ENCODE assay signal across 25 cellular contexts in the genomic region with DNA sequence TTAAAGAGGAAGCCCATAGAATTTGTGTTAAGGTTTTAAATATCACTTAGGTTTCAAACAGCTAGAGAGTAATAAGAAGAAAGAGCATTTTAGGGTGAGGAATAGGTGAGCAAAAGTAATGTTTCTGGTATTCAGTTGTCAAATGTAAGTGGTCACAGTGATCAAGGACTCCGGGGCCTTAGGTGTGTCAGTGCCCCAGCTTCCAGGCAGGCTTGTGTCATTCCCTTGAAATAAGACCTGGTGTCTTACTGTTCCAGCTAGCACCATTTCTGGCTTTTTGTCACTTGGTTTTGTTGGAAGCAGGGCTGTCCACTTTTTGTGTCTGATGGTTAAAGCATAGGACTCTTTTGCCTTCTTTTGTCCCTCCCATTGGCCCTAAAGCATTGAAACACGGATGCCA.
DNase-seq lines count a peak whose midpoint lies in the region; ATAC-seq and TF ChIP-seq lines count a peak whose summit lies in the region.
"Had no signal": no experiment of that assay in that cellular context is flagged by ENCODE, and none has a peak within 500 bp of the region (broad histone marks: within the 10 kb centered on the region; RNA-seq: fewer than 3 reads in every experiment).

No MANE protein-coding gene starts in this region.

- H3K27me3 ChIP-seq in Panc1 (ENCODE audit: control insufficient read depth, insufficient read depth, low read length) (no peaks in the 10 kb centered on the region), psoas muscle (ENCODE audit: insufficient read depth in 3 of 3, low read length in 2 of 3) (no peaks in the 10 kb centered on the region), A673 (replicated peaks; ENCODE audit: insufficient read depth, low read depth, low read length, poor library complexity) (no peaks in the 10 kb centered on the region)
- H3K27me3 ChIP-seq: esophagus squamous epithelium had no signal

- intact Hi-C loops in Panc1 (cut with micrococcal nuclease; ENCODE audit: unreplicated experiment) = no loop called here
- intact Hi-C loops in left ventricle myocardium superior (cut with micrococcal nuclease) = loop anchor here (10.0 kb wide), 1 partner anchor 51 kb away; no protein-coding TSS in a partner anchor
- intact Hi-C loops in psoas muscle (cut with DNase I) = no loop called here
- intact Hi-C loops in A673 (cut with micrococcal nuclease; ENCODE audit: unreplicated experiment) = no loop called here

- H3K9me3 ChIP-seq in Panc1 (ENCODE audit: control insufficient read depth, insufficient read depth, low read depth, low read length) = no peaks in the 10 kb centered on the region
- H3K9me3 ChIP-seq in psoas muscle = no peaks in the 10 kb centered on the region
- no peaks in the 10 kb centered on the region for H3K9me3 ChIP-seq in A673 (ENCODE audit: low read depth, low read length, poor library complexity, severe bottlenecking)
- H3K9me3 ChIP-seq: esophagus squamous epithelium, thoracic aorta had no signal

- in situ Hi-C loops in G401 (cut with HindIII; ENCODE audit: low sequenced_read_pairs) (no loop called here), Panc1 (cut with HindIII; ENCODE audit: low pct_unique_long_range_greater_than_20kb, low sequenced_read_pairs) (no loop called here)

- H3K4me1 ChIP-seq in Panc1 (ENCODE audit: control insufficient read depth, insufficient read depth, low read length) = peaks cover 5% of the 10 kb centered on the region
- H3K4me1 ChIP-seq in psoas muscle = peaks cover 81% of the 10 kb centered on the region
- H3K4me1 ChIP-seq in A673 (ENCODE audit: insufficient read depth, low read length, poor library complexity, severe bottlenecking) = peaks cover 29% of the 10 kb centered on the region

- POLR2A ChIA-PET in Panc1 (lab: Charles Lee) = no interaction called here
- POLR2A ChIA-PET in A673 (lab: Charles Lee; ENCODE audit: low non-redundant PET) = no interaction called here

- WGBS in psoas muscle, 3 donors = 27 to 39% (median 28%) methylated on average over 2 of the region's 2 CpGs

- DNase-seq in G401 (ENCODE audit: low spot score) (peak; percentile 54), Panc1 (ENCODE audit: low read depth, low spot score) (no peak), left ventricle myocardium superior (no peak), psoas muscle (no peak), HuH-7.5 (ENCODE audit: low spot score) (no peak), dermis blood vessel endothelial cell (no peak), A673 (ENCODE audit: low spot score) (no peak), NCI-H774 (lab: John Stamatoyannopoulos, UW) (no peak)
- DNase-seq: activated B cell treated with CpG ODN at 0.5 μM for 24 hours; activated CD4-positive, alpha-beta T cell treated with anti-CD3 and anti-CD28 coated beads, Interleukin-2, amount 50 U/mL, for 4 hours; activated CD8-positive, alpha-beta memory T cell treated with anti-CD3 and anti-CD28 coated beads, Interleukin-2, amount 50 U/mL, for 4 hours; activated naive CD8-positive, alpha-beta T cell treated with anti-CD3 and anti-CD28 coated beads for 36 hours; effector memory CD8-positive, alpha-beta T cell; esophagus squamous epithelium; left cardiac atrium; natural killer cell; NCI-H1105 treated with DMSO at 0.1 percent for 48 hours; NCI-H2081 treated with DMSO at 0.1 percent for 48 hours; NCI-H446 treated with DMSO at 0.1 percent for 48 hours; small intestine; stimulated activated CD4-positive, alpha-beta T cell treated with anti-CD3 and anti-CD28 coated beads, Interleukin-2, amount 100 ng/mL, for 48 hours; stimulated activated naive B cell treated with anti-CD40 and anti-IgM and Interleukin-4, amounts not matched to agents 10 μg/mL and 1 μg/mL and 100 μg/mL, for 72 hours had no signal

- TF ChIP-seq CTCF in Panc1 (IDR thresholded peaks at IDR 0.05) (no peak), psoas muscle (IDR thresholded peaks at IDR 0.05) (no peak), A673 (conservative IDR thresholded peaks at IDR 0.05; ENCODE audit: low read depth, low read length) (no peak)

- H3K36me3 ChIP-seq in Panc1 (ENCODE audit: control insufficient read depth, insufficient read depth, low read length) = no peaks in the 10 kb centered on the region; the same call in 1 of the 2 replicates
- H3K36me3 ChIP-seq in psoas muscle (ENCODE audit: insufficient read depth in 1 of 2, low read depth in 1 of 2) = no peaks in the 10 kb centered on the region
- H3K36me3 ChIP-seq in A673 (ENCODE audit: insufficient read depth, low read length, poor library complexity, severe bottlenecking) = no peaks in the 10 kb centered on the region
- H3K36me3 ChIP-seq: esophagus squamous epithelium, thoracic aorta had no signal

- TSS peak; percentile 15 for BruUV-seq in Panc1 (replicated peaks; lab: Mats Ljungman, UMichigan)
- no TSS peak for BruUV-seq in A673 (replicated peaks; lab: Mats Ljungman, UMichigan)

- CTCF ChIA-PET in Panc1 (lab: Charles Lee) = no interaction called here
- CTCF ChIA-PET in A673 (lab: Charles Lee) = no interaction called here

- ATAC-seq in Panc1 (no peak), left ventricle myocardium superior (peak; percentile 65), psoas muscle (peak; percentile 88 to 90 (median 89))
- ATAC-seq: activated T-helper 17 cell treated with anti-CD3 and anti-CD28 coated beads, Interleukin-2, amount 50 U/mL, for 72 hours; effector memory CD8-positive, alpha-beta T cell; HCT116; natural killer cell had no signal

- H3K27ac ChIP-seq in Panc1 (ENCODE audit: low read length) (no peak overlapping the region), psoas muscle (peak overlapping the region; percentile 84), A673 (ENCODE audit: low read depth, low read length, poor library complexity, severe bottlenecking) (no peak overlapping the region)
- H3K27ac ChIP-seq: thoracic aorta had no signal

- H3K4me3 ChIP-seq in Panc1 (ENCODE audit: low read depth in 2 of 2, low read length in 2 of 2) (no peak overlapping the region), psoas muscle (peak overlapping the region; percentile 50), A673 (ENCODE audit: low read depth, low read length, poor library complexity, severe bottlenecking) (no peak overlapping the region)
- H3K4me3 ChIP-seq: esophagus squamous epithelium had no signal
